ENCODE assay signal across 8 cellular contexts in the genomic region with DNA sequence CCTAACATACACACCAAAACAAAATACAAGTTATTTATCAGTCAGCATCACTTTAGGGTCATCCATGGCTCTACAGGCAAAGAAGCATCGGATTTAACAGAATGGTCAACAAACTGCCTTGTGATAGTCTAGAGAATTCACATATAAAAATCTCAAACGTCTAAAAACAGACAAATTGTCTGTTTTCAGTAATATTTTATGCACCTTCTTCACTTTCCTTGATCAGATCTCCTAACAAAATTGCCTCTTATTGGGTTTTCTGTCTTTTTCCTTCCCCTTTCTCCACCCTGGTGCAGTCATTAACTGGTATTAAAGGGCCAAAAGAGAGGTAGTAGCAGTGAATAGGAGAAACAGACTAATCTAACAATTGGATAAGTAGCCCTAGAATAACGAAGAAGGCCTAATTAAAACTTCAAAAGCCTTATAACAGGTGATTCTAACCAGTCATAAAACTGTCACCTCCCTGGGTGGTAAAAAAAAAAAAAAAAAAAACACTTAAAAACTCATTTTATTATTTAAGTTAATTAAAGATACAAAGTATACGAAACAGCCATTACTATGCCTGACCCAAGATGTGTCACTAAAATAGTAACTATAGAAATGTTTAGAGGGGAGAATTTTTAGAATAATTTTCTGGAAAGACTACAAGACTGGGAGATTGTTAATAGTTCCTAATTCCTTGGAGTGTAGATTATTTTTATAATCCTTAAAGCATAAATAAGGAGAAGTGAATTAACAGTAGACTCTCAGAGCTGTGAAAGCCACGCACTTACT. TPM values are rescaled to one million over a fixed set of nuclear protein-coding genes. Genes with fewer than 3 reads are reported as not detected.
A peak's percentile ranks its signal among the peaks of the same experiment; 100 is the strongest.
DNase-seq lines count a peak whose midpoint lies in the region; ATAC-seq, FAIRE-seq and TF ChIP-seq lines count a peak whose summit lies in the region.

No MANE protein-coding gene starts in this region.

- H3K23ac ChIP-seq in H1 (ENCODE audit: insufficient read length) = no peak overlapping the region

- H4K91ac ChIP-seq in H1 (replicated peaks; ENCODE audit: insufficient read length, low read length) = no peak overlapping the region

- no peak overlapping the region for H3K4ac ChIP-seq in H1 (replicated peaks; ENCODE audit: insufficient read length, low read depth, low read length)

- H2BK120ac ChIP-seq in H1 (replicated peaks; ENCODE audit: low read depth, low read length) = no peak overlapping the region

- no peak overlapping the region for H4K8ac ChIP-seq in H1 (ENCODE audit: extremely low read depth, insufficient read depth, low read length)

- H3K4me1 ChIP-seq in Caco-2 (peaks cover 31% of the 10 kb centered on the region), H1 (replicated peaks in 1 of 4; ENCODE audit: control insufficient read depth in 3 of 4, insufficient read depth in 4 of 4, low read length in 3 of 4) (peaks cover 0 to 12% (median 7%) of the 10 kb centered on the region in 4 experiments; a peak in 4 of 7 replicates), neural progenitor cell (peaks cover 34% of the 10 kb centered on the region)

- no peaks in the 10 kb centered on the region for H3K27me3 ChIP-seq in Caco-2 (replicated peaks; ENCODE audit: control insufficient read depth, insufficient read depth, low read length)
- H3K27me3 ChIP-seq in H1 (replicated peaks in 1 of 4; ENCODE audit: control insufficient read depth in 3 of 4, extremely low read depth in 1 of 4, insufficient read depth in 3 of 4, low read length in 3 of 4) = no peaks in the 10 kb centered on the region; a peak in 1 of 7 replicates
- H3K27me3 ChIP-seq in neural progenitor cell = no peaks in the 10 kb centered on the region

- no peak overlapping the region for H3K18ac ChIP-seq in H1 (ENCODE audit: extremely low read depth, low read length)

- POLR2A ChIA-PET in Caco-2 (lab: Charles Lee) (no interaction called here), H1 (lab: Charles Lee; ENCODE audit: partially characterized antibody) (interaction anchor here (1.8 to 1.9 kb wide), 2 partner anchors 9 to 66 kb away, joined by 4 to 6 read pairs; no protein-coding TSS in a partner anchor)

- H3K9me3 ChIP-seq in Caco-2 = no peaks in the 10 kb centered on the region
- H3K9me3 ChIP-seq in H1 (ENCODE audit: insufficient read depth in 2 of 2, low read depth in 1 of 2, low read length in 1 of 2) = no peaks in the 10 kb centered on the region
- H3K9me3 ChIP-seq in neural progenitor cell (ENCODE audit: low read depth) = no peaks in the 10 kb centered on the region

- H3K14ac ChIP-seq in H1 (ENCODE audit: insufficient read length) = no peak overlapping the region

- H2AFZ ChIP-seq in H1 (ENCODE audit: low read length) = no peak overlapping the region
- H2AFZ ChIP-seq in neural progenitor cell (replicated peaks) = no peak overlapping the region

- no peak overlapping the region for H2AK5ac ChIP-seq in H1 (ENCODE audit: low read depth, low read length)

- peaks cover 15% of the 10 kb centered on the region for H3K36me3 Mint-ChIP-seq in Caco-2 (ENCODE audit: insufficient read depth, unreplicated experiment)
- peaks cover 5% of the 10 kb centered on the region for H3K36me3 Mint-ChIP-seq in neural progenitor cell

- peak overlapping the region; percentile 48 for H4K5ac ChIP-seq in H1 (ENCODE audit: insufficient read length, low read depth, low read length)

- no peaks in the 10 kb centered on the region for H3K79me1 ChIP-seq in H1 (ENCODE audit: low read depth, low read length)

- H3K9ac ChIP-seq in H1 (replicated peaks in 1 of 4; ENCODE audit: extremely low read depth in 1 of 4, low read depth in 3 of 4, low read length in 3 of 4) (no peak overlapping the region), neural progenitor cell (peak overlapping the region; percentile 57)

- peaks cover 6% of the 10 kb centered on the region; the same call in 1 of the 2 replicates for H3K23me2 ChIP-seq in H1 (ENCODE audit: low read depth, low read length)

- TF ChIP-seq POLR2A in H1 (IDR thresholded peaks at IDR 0.05; ENCODE audit: control extremely low read depth in 1 of 2, low read depth in 2 of 2, low read length in 2 of 2) = no peak

- no peak for FAIRE-seq in H1 (lab: Jason Lieb, UNC)

- CTCF ChIA-PET in Caco-2 (lab: Charles Lee) (no interaction called here), H1 (lab: Charles Lee; ENCODE audit: partially characterized antibody) (interaction anchor here (1.5 kb wide), 1 partner anchor 76 kb away, joined by 3 read pairs; no protein-coding TSS in a partner anchor)

- peaks cover 35% of the 10 kb centered on the region for H3F3A ChIP-seq in neural progenitor cell (ENCODE audit: low read depth)

- WGBS in H1 (ENCODE audit: extremely low coverage in 1 of 2, insufficient coverage in 1 of 2, insufficient read length in 1 of 2, insufficient replicate concordance in 2 of 2, low coverage in 1 of 2, low lambda C conversion rate in 2 of 2, missing lambda C conversion rate in 1 of 2), 2 experiments = 65% methylated on average over 5 of the region's 5 CpGs; no CpG with 5 or more reads in 1 of the 2 experiments

- H3K4me2 ChIP-seq in H1 (ENCODE audit: insufficient read depth in 1 of 2, low read depth in 2 of 2, low read length in 2 of 2) (peak overlapping the region; percentile 86 to 88), neural progenitor cell (peak overlapping the region; percentile 97)

- H4K20me1 ChIP-seq in H1 (replicated peaks in 1 of 2; ENCODE audit: control insufficient read depth in 1 of 2, insufficient read depth in 2 of 2, low read length in 2 of 2) (no peaks in the 10 kb centered on the region), neural progenitor cell (ENCODE audit: low read depth) (peaks cover 29% of the 10 kb centered on the region)

- no peak overlapping the region for H3K56ac ChIP-seq in H1 (replicated peaks; ENCODE audit: insufficient read length, low read depth, low read length)

- TF ChIP-seq RAD21 in H1 (IDR thresholded peaks at IDR 0.05 in 1 of 2, conservative IDR thresholded peaks at IDR 0.05 in 1 of 2; ENCODE audit: low read depth in 2 of 2, low read length in 2 of 2) = no peak

- H3K27ac ChIP-seq in H1 (ENCODE audit: low read depth, low read length) (no peak overlapping the region), neural progenitor cell (no peak overlapping the region)

- H3K4me3 Mint-ChIP-seq in Caco-2 (ENCODE audit: unreplicated experiment) = peak overlapping the region; percentile 99
- peak overlapping the region; percentile 97 for H3K4me3 Mint-ChIP-seq in neural progenitor cell

- H3K36me3 ChIP-seq in Caco-2 (ENCODE audit: control insufficient read depth, insufficient read depth, low read length) = no peaks in the 10 kb centered on the region
- H3K36me3 ChIP-seq in H1 (ENCODE audit: control insufficient read depth in 2 of 4, insufficient read depth in 4 of 4, low read length in 3 of 4) = no peaks in the 10 kb centered on the region
- H3K36me3 ChIP-seq in neural progenitor cell = no peaks in the 10 kb centered on the region

- no TSS peak for BruUV-seq in Caco-2 (replicated peaks; lab: Mats Ljungman, UMichigan)

- no peak overlapping the region for H2BK12ac ChIP-seq in H1 (ENCODE audit: low read depth, low read length)

- H3K4me3 ChIP-seq in Caco-2 (ENCODE audit: low read depth, low read length) = peak overlapping the region; percentile 70
- peak overlapping the region in 3 of 4 experiments; percentile 64 to 84 (median 71); a peak in 4 of 8 replicates for H3K4me3 ChIP-seq in H1 (ENCODE audit: extremely low read depth in 1 of 4, insufficient read depth in 2 of 4, low read depth in 3 of 4, low read length in 4 of 4)
- peak overlapping the region; percentile 94 for H3K4me3 ChIP-seq in neural progenitor cell

- peaks cover 9% of the 10 kb centered on the region for H3K4me1 Mint-ChIP-seq in Caco-2 (ENCODE audit: low read depth, unreplicated experiment)
- H3K4me1 Mint-ChIP-seq in neural progenitor cell = peaks cover 28% of the 10 kb centered on the region

- DNase-seq in Caco-2 (no peak), NCI-H69 (lab: John Stamatoyannopoulos, UW) (peak; percentile 3), H1 (ENCODE audit: low read depth in 1 of 2, low spot score in 2 of 2) (no peak), neural progenitor cell (ENCODE audit: low spot score) (no peak), ecto neural progenitor cell (ENCODE audit: low spot score) (no peak)
- no peak for DNase-seq in stimulated activated CD4-positive, alpha-beta T cell treated with anti-CD3 and anti-CD28 coated beads, Interleukin-1b, Interleukin-23, amount 100 ng/mL, for 48 hours

- intact Hi-C loops in Caco-2 (cut with micrococcal nuclease; ENCODE audit: unreplicated experiment) = loop anchor here (5.0 to 10.0 kb wide), 4 partner anchors 173 to 547 kb away; a partner anchor contains a TSS

- TF ChIP-seq CTCF in Caco-2 (IDR thresholded peaks at IDR 0.05; ENCODE audit: insufficient read depth in 1 of 2, low read depth in 1 of 2, low read length in 1 of 2, severe bottlenecking in 1 of 2, unreplicated experiment in 1 of 2) = no peak
- TF ChIP-seq CTCF in H1 (IDR thresholded peaks at IDR 0.05; ENCODE audit: control extremely low read depth in 1 of 3, insufficient read depth in 1 of 3, low read depth in 1 of 3, low read length in 3 of 3) = no peak
- TF ChIP-seq CTCF in neural progenitor cell (IDR thresholded peaks at IDR 0.05) = no peak

- H3K27ac Mint-ChIP-seq in Caco-2 (ENCODE audit: unreplicated experiment) (peak overlapping the region; percentile 96), neural progenitor cell (peak overlapping the region; percentile 93)

- no peaks in the 10 kb centered on the region for H3K27me3 Mint-ChIP-seq in Caco-2 (ENCODE audit: insufficient read depth, unreplicated experiment)
- H3K27me3 Mint-ChIP-seq in neural progenitor cell (ENCODE audit: insufficient read depth, low read depth) = peaks cover 5% of the 10 kb centered on the region

- TF ChIP-seq EP300 in H1 (IDR thresholded peaks at IDR 0.05; ENCODE audit: borderline replicate concordance in 1 of 2, low read depth in 2 of 2, low read length in 2 of 2) = no peak

- no peak for ATAC-seq in GM21381 (IDR thresholded peaks at IDR 0.05; ENCODE audit: unreplicated experiment)
- no peak for ATAC-seq in GM18861 (IDR thresholded peaks at IDR 0.05; ENCODE audit: unreplicated experiment)

- H3K9me3 Mint-ChIP-seq in Caco-2 (ENCODE audit: unreplicated experiment) (no peaks in the 10 kb centered on the region), neural progenitor cell (peaks cover 1% of the 10 kb centered on the region)

- no peak overlapping the region for H2BK5ac ChIP-seq in H1 (ENCODE audit: low read depth, low read length)

- H3K79me2 ChIP-seq in H1 (ENCODE audit: control insufficient read depth in 1 of 2, insufficient read depth in 2 of 2, low read length in 2 of 2) (peaks cover 0 to 57% of the 10 kb centered on the region in 2 experiments; a peak in 2 of 4 replicates), neural progenitor cell (ENCODE audit: low read depth) (peaks cover 61% of the 10 kb centered on the region)

- H2BK15ac ChIP-seq in H1 (ENCODE audit: low read length) = no peak overlapping the region

- H2BK20ac ChIP-seq in H1 (ENCODE audit: low read length) = no peak overlapping the region

RNA-seq across cellular contexts. Expression of a gene that starts 1.5 kb away (rescaled TPM):
- total RNA-seq in Caco-2 (2022) = 67.8 and 77.5 TPM in 2 replicates
- 26.0 and 36.6 TPM in 2 replicates for total RNA-seq in H1 (2021; fragmentation: NEBNext Ultra II Directional; extraction: Animal tissue kit (Norgen Biotek cat#: 25700))
- polyA plus RNA-seq in H1 (2011; rRNA removed) = 5.1 and 10.0 TPM in 2 replicates
- 14.3 TPM for polyA plus RNA-seq in H1 (2011; cell fraction: cytosol; rRNA removed)
- 5.6 TPM for polyA plus RNA-seq in H1 (2011; cell fraction: nucleus; rRNA removed)
- 17.5 to 43.1 TPM (median 22.7 TPM) in 4 replicates for polyA plus RNA-seq in H1 (2012, experiment 1 of 2)
- polyA plus RNA-seq in H1 (2012, experiment 2 of 2) = 1.4 TPM
- 15.5 TPM for polyA plus RNA-seq in H1 (2013, experiment 1 of 2)
- 17.2 TPM for polyA plus RNA-seq in H1 (2013, experiment 2 of 2)
- 25.1 and 50.3 TPM in 2 replicates for polyA minus RNA-seq in H1 (2011; rRNA and poly(A)+ RNA removed)
- 15.1 TPM for polyA minus RNA-seq in H1 (2011; cell fraction: cytosol; rRNA and poly(A)+ RNA removed)
- polyA minus RNA-seq in H1 (2011; cell fraction: nucleus; rRNA and poly(A)+ RNA removed) = 61.9 TPM
- total RNA-seq in neural progenitor cell (ENCODE audit: low replicate concordance) = 42.1 and 54.2 TPM in 2 replicates
